17 cellular contexts compared by ENCODE assay signal in genomic region chr3:24591661-24592555, GRCh38.
DNase-seq lines count a peak whose midpoint lies in the region; ATAC-seq, FAIRE-seq and TF ChIP-seq lines count a peak whose summit lies in the region.
"Had no signal": no experiment of that assay in that cellular context is flagged by ENCODE, and none has a peak within 500 bp of the region (broad histone marks: within the 10 kb centered on the region; RNA-seq: fewer than 3 reads in every experiment).

No MANE protein-coding gene starts in this region.

- H4K91ac ChIP-seq in mesenchymal stem cell (ENCODE audit: low read length) = no peak overlapping the region

- H4K20me1 ChIP-seq in K562 (replicated peaks; ENCODE audit: control insufficient read depth, insufficient read depth, low read length) = no peaks in the 10 kb centered on the region
- H4K20me1 ChIP-seq: BLaER1 had no signal

- H3K4me3 ChIP-seq in K562 (no peak overlapping the region), mesenchymal stem cell (ENCODE audit: insufficient read depth in 1 of 2, low read depth in 1 of 2, low read length in 2 of 2) (no peak overlapping the region)
- H3K4me3 ChIP-seq: BLaER1, colonic mucosa had no signal

- DNase-seq in LHCN-M2 (ENCODE audit: low read depth) (peak; percentile 60), K562 (ENCODE audit: extremely low read depth in 1 of 4, low spot score in 3 of 4) (no peak), mesenchymal stem cell (peak; percentile 45), amniotic stem cell (lab: John Stamatoyannopoulos, UW) (no peak), hepatic stellate cell (ENCODE audit: low spot score) (no peak), Right ventricle myocardium superior (no peak)
- DNase-seq: activated CD8-positive, alpha-beta memory T cell treated with anti-CD3 and anti-CD28 coated beads, Interleukin-2, amount 10 ng/mL, durations not matched to agents 7 days and 5 days; activated naive CD8-positive, alpha-beta T cell treated with anti-CD3 and anti-CD28 coated beads for 36 hours; colonic mucosa; GDM1; NCI-H1436; posterior cingulate gyrus; SK-N-SH; stimulated activated CD4-positive, alpha-beta T cell treated with anti-CD3 and anti-CD28 coated beads, Interleukin-1b, Interleukin-23, amount 100 ng/mL, for 48 hours had no signal

- no peaks in the 10 kb centered on the region; a peak in 1 of 5 replicates for H3K4me1 ChIP-seq in K562 (replicated peaks in 1 of 2; ENCODE audit: control insufficient read depth in 2 of 2, insufficient read depth in 2 of 2, low read length in 2 of 2)
- H3K4me1 ChIP-seq in mesenchymal stem cell (ENCODE audit: control insufficient read depth, insufficient read depth, low read depth, low read length) = no peaks in the 10 kb centered on the region

- H2BK5ac ChIP-seq in mesenchymal stem cell (ENCODE audit: low read depth, low read length, poor library complexity, severe bottlenecking) = no peak overlapping the region

- CTCF ChIA-PET in K562 (lab: Yijun Ruan, JAX; ENCODE audit: low intra/inter-chr PET ratio) = no interaction called here

- H3K36me3 ChIP-seq in K562 (ENCODE audit: control insufficient read depth, insufficient read depth, low read length) = no peaks in the 10 kb centered on the region
- H3K36me3 ChIP-seq in mesenchymal stem cell (ENCODE audit: control insufficient read depth in 1 of 2, insufficient read depth in 2 of 2, low read depth in 1 of 2, low read length in 2 of 2) = no peaks in the 10 kb centered on the region
- H3K36me3 ChIP-seq: BLaER1, colonic mucosa had no signal

- POLR2A ChIA-PET in K562 (lab: Yijun Ruan, JAX) = no interaction called here

- intact Hi-C loops in K562 (cut with micrococcal nuclease) = no loop called here
- intact Hi-C loops in Right ventricle myocardium superior (cut with DNase I) = no loop called here

- no peak overlapping the region for H3K9ac ChIP-seq in K562 (ENCODE audit: insufficient read depth in 1 of 2, low read depth in 2 of 2, low read length in 2 of 2)
- H3K9ac ChIP-seq in mesenchymal stem cell (ENCODE audit: low read length) = no peak overlapping the region
- H3K9ac ChIP-seq: BLaER1, SK-N-SH had no signal

- H3K27ac ChIP-seq in C4-2B = peak overlapping the region; percentile 8; the same call in 1 of the 2 replicates
- no peak overlapping the region for H3K27ac ChIP-seq in K562 (ENCODE audit: extremely low read depth, low read depth, low read length)
- H3K27ac ChIP-seq in mesenchymal stem cell (ENCODE audit: low read length, poor library complexity, severe bottlenecking) = no peak overlapping the region
- H3K27ac ChIP-seq: BLaER1, colonic mucosa had no signal

- no peak for TF ChIP-seq EP300 in K562 (IDR thresholded peaks at IDR 0.05; ENCODE audit: low read length)

- H3K4me2 ChIP-seq in K562 (ENCODE audit: insufficient read depth, low read length) (no peak overlapping the region), mesenchymal stem cell (ENCODE audit: low read length, poor library complexity, severe bottlenecking) (no peak overlapping the region)
- H3K4me2 ChIP-seq: BLaER1, SK-N-SH had no signal

- no peaks in the 10 kb centered on the region; a peak in 1 of 5 replicates for H3K27me3 ChIP-seq in K562 (ENCODE audit: control insufficient read depth in 2 of 2, insufficient read depth in 2 of 2, low read length in 2 of 2)
- no peaks in the 10 kb centered on the region for H3K27me3 ChIP-seq in mesenchymal stem cell (ENCODE audit: control insufficient read depth in 1 of 2, insufficient read depth in 1 of 2, low read length in 2 of 2)
- H3K27me3 ChIP-seq: BLaER1, colonic mucosa had no signal

- H3K79me1 ChIP-seq in mesenchymal stem cell (replicated peaks; ENCODE audit: low read length, poor library complexity, severe bottlenecking) = no peaks in the 10 kb centered on the region

- H3K9me3 ChIP-seq in K562 (replicated peaks; ENCODE audit: control insufficient read depth, insufficient read depth, low read depth, low read length) (no peaks in the 10 kb centered on the region), mesenchymal stem cell (ENCODE audit: control insufficient read depth, low read length) (no peaks in the 10 kb centered on the region)
- H3K9me3 ChIP-seq: BLaER1, colonic mucosa, SK-N-SH had no signal

- TF ChIP-seq RAD21 in K562 (CRISPR knock-in tag; conservative IDR thresholded peaks at IDR 0.05 in 1 of 2, IDR thresholded peaks at IDR 0.05 in 1 of 2) = no peak

- BruUV-seq in K562 (replicated peaks; lab: Mats Ljungman, UMichigan) = no TSS peak

- H2BK120ac ChIP-seq in mesenchymal stem cell (ENCODE audit: low read depth, low read length) = no peak overlapping the region

- H2AK5ac ChIP-seq in mesenchymal stem cell (ENCODE audit: low read length, severe bottlenecking) = no peak overlapping the region

- in situ Hi-C loops in K562 (cut with MboI) = no loop called here

- H3K4ac ChIP-seq in mesenchymal stem cell (ENCODE audit: low read depth in 1 of 2, low read length in 2 of 2) = no peak overlapping the region

- no peak overlapping the region for H2AFZ ChIP-seq in K562 (ENCODE audit: low read depth, low read length)
- no peak overlapping the region for H2AFZ ChIP-seq in mesenchymal stem cell (ENCODE audit: low read depth, low read length)

- no peak for FAIRE-seq in K562 (lab: Jason Lieb, UNC)

- H3K14ac ChIP-seq in mesenchymal stem cell (ENCODE audit: low read length in 2 of 2) = no peak overlapping the region

- peak overlapping the region in 1 of 2 experiments; percentile 83 for H2BK12ac ChIP-seq in mesenchymal stem cell (ENCODE audit: low read length in 2 of 2)

- no peaks in the 10 kb centered on the region for H3K9me1 ChIP-seq in K562 (ENCODE audit: control insufficient read depth, insufficient read depth, low read length)

- TF ChIP-seq CTCF in C4-2B (conservative IDR thresholded peaks at IDR 0.05) = no peak
- TF ChIP-seq CTCF in K562 (IDR thresholded peaks at IDR 0.05 in 2 of 3, conservative IDR thresholded peaks at IDR 0.05 in 1 of 3; ENCODE audit: insufficient read depth in 2 of 3, low read depth in 1 of 3, low read length in 3 of 3) = no peak

- ATAC-seq in K562 (no peak), GM19467 (IDR thresholded peaks at IDR 0.05; ENCODE audit: unreplicated experiment) (no peak), Right ventricle myocardium superior (ENCODE audit: poor library complexity) (no peak)
- ATAC-seq: activated CD8-positive, alpha-beta memory T cell treated with anti-CD3 and anti-CD28 coated beads, Interleukin-2, amount 10 ng/mL, durations not matched to agents 7 days and 5 days had no signal

- H2BK15ac ChIP-seq in mesenchymal stem cell (ENCODE audit: low read depth, poor library complexity, severe bottlenecking) = no peak overlapping the region

- WGBS in K562 (ENCODE audit: insufficient coverage, low coverage, missing lambda C conversion rate) = 2% methylated on average over 5 of the region's 5 CpGs
- 87% methylated on average over 5 of the region's 5 CpGs for WGBS in mesenchymal stem cell

- H3K79me2 ChIP-seq in K562 (ENCODE audit: control insufficient read depth, insufficient read depth, low read length) = no peaks in the 10 kb centered on the region

- peak overlapping the region in 1 of 2 experiments; percentile 23 for H3K18ac ChIP-seq in mesenchymal stem cell (ENCODE audit: low read depth in 1 of 2, low read length in 2 of 2)

- no peak for TF ChIP-seq POLR2A in K562 (conservative IDR thresholded peaks at IDR 0.05)

- H3K23ac ChIP-seq in mesenchymal stem cell (ENCODE audit: low read length in 2 of 2) = no peak overlapping the region

- no peak overlapping the region for H4K8ac ChIP-seq in mesenchymal stem cell (ENCODE audit: low read length)

TF ChIP-seq in K562, 482 proteins besides CTCF, POLR2A, EP300 and RAD21:
- TF ChIP-seq C11orf30 (IDR thresholded peaks at IDR 0.05; ENCODE audit: low read depth) (0 out of 2 replicates have a peak, but pooled peaks have one; percentile 16), RUNX1 (IDR thresholded peaks at IDR 0.05; ENCODE audit: low read depth) (no peak), ZNF316 (IDR thresholded peaks at IDR 0.05) (peak; percentile 67), EGR1 (conservative IDR thresholded peaks at IDR 0.05) (0 out of 2 replicates have a peak, but pooled peaks have one; percentile 10), FOXK1 (CRISPR knock-in tag; IDR thresholded peaks at IDR 0.05; ENCODE audit: borderline replicate concordance) (no peak), SIN3A (IDR thresholded peaks at IDR 0.05; ENCODE audit: borderline replicate concordance in 2 of 2, control insufficient read depth in 1 of 2, low read depth in 2 of 2, low read length in 2 of 2) (no peak), SMAD2 (IDR thresholded peaks at IDR 0.05; ENCODE audit: low read depth, low read length) (no peak), ZNF282 (CRISPR knock-in tag; IDR thresholded peaks at IDR 0.05) (no peak)

Comparison
In these comparisons a context has a peak if more than half of its experiments do, and no peak if none do; other contexts are left out.
1. DNase-seq: peak in LHCN-M2 (single experiment) and mesenchymal stem cell (single experiment); none in K562 (0 of 4), amniotic stem cell (single experiment), hepatic stellate cell (single experiment) and Right ventricle myocardium superior (single experiment).